ENCODE assay signal across 8 cellular contexts in the genomic region with DNA sequence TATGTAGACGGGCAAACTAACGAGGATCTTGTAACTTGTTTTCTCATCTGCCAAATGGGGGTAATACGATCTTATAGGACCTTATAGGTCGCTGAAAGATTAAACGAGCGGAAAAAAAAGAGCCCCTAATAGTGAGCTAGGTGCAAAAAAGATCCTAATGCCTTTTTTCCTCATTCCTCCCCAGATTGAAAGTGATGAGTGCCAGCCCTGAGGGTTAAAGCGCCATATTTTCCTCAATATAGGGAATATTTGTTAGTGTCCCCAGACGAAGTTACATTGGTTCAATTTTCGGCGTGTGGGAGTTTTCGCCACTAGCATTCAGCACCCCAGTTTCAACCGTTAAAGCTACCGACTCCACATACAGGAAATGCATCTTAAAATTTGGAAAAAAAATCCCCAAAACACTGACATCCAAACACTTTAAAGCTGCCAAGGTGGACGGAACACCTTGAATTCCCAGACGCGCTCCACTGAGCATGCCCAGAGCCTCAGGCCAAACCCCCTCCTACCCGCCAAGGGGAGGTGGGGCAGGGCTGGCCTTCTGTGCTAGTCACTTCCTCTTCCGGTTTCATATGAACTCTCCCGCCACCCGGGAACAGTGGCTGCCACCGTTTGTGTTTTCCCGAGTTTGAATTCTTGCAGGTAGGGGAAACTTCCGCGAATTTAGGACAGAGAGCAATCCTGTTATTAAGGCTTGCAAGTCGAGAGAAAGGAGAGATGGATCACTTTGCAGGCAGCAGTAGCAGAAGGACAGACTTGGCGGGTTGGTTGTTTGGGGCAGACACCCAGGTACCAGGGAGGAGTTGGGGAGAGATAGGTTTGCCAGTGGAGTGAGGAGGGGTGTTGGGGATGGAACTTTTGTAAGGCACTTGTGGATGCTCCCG. TPM values are rescaled to one million over a fixed set of nuclear protein-coding genes. Genes with fewer than 3 reads are reported as not detected.
DNase-seq lines count a peak whose midpoint lies in the region; ATAC-seq lines count a peak whose summit lies in the region.

Gene PRIM2, plus strand, starts transcription at position 571 of the 884 bp plus-strand sequence. CDS start 816 bp downstream, outside the sequence.

- peaks cover 2% of the 10 kb centered on the region for H3K27me3 Mint-ChIP-seq in activated CD4-positive, alpha-beta T cell treated with anti-CD3 and anti-CD28 coated beads, Interleukin-2, amount 10 ng/mL, durations not matched to agents 7 days and 5 days
- peaks cover 6% of the 10 kb centered on the region for H3K27me3 Mint-ChIP-seq in dendritic cell treated with granulocyte-macrophage colony-stimulating factor and Interleukin-4, amounts not matched to agents 40 ng/mL and 50 ng/mL, for 4 days

- ATAC-seq in GM19324 (IDR thresholded peaks at IDR 0.05; ENCODE audit: low FRiP score, unreplicated experiment) (peak; percentile 88), HG03460 (IDR thresholded peaks at IDR 0.05; ENCODE audit: unreplicated experiment) (peak; percentile 87)

- peaks cover 43% of the 10 kb centered on the region for H3K4me1 Mint-ChIP-seq in activated CD4-positive, alpha-beta T cell treated with anti-CD3 and anti-CD28 coated beads, Interleukin-2, amount 10 ng/mL, durations not matched to agents 7 days and 5 days
- H3K4me1 Mint-ChIP-seq in dendritic cell treated with granulocyte-macrophage colony-stimulating factor and Interleukin-4, amounts not matched to agents 40 ng/mL and 50 ng/mL, for 4 days (ENCODE audit: low read depth) = peaks cover 33% of the 10 kb centered on the region

- peak within 1 kb of the TSS; percentile 97 for H3K27ac Mint-ChIP-seq in activated CD4-positive, alpha-beta T cell treated with anti-CD3 and anti-CD28 coated beads, Interleukin-2, amount 10 ng/mL, durations not matched to agents 7 days and 5 days
- H3K27ac Mint-ChIP-seq in dendritic cell treated with granulocyte-macrophage colony-stimulating factor and Interleukin-4, amounts not matched to agents 40 ng/mL and 50 ng/mL, for 4 days = peak within 1 kb of the TSS; percentile 93

- CTCF ChIA-PET in activated CD4-positive, alpha-beta T cell treated with anti-CD3 and anti-CD28 coated beads, Interleukin-2, amount 10 ng/mL, durations not matched to agents 7 days and 5 days (lab: Charles Lee) = interaction anchor here (0.7 to 3.3 kb wide), 8 partner anchors 12 to 425 kb away, joined by 3 to 27 read pairs (median 3); no protein-coding TSS in a partner anchor

- no peaks in the 10 kb centered on the region for H3K9me3 ChIP-seq in BLaER1

- H4K20me1 ChIP-seq in BLaER1 = no peaks in the 10 kb centered on the region

- H3K9ac ChIP-seq in BLaER1 = peak within 1 kb of the TSS; percentile 84

- no peaks in the 10 kb centered on the region for H3K27me3 ChIP-seq in BLaER1

- peaks cover 4% of the 10 kb centered on the region for H3K9me3 Mint-ChIP-seq in activated CD4-positive, alpha-beta T cell treated with anti-CD3 and anti-CD28 coated beads, Interleukin-2, amount 10 ng/mL, durations not matched to agents 7 days and 5 days
- H3K9me3 Mint-ChIP-seq in dendritic cell treated with granulocyte-macrophage colony-stimulating factor and Interleukin-4, amounts not matched to agents 40 ng/mL and 50 ng/mL, for 4 days = peaks cover 8% of the 10 kb centered on the region

- POLR2A ChIA-PET in activated CD4-positive, alpha-beta T cell treated with anti-CD3 and anti-CD28 coated beads, Interleukin-2, amount 10 ng/mL, durations not matched to agents 7 days and 5 days (lab: Charles Lee) = no interaction called here

- H3K36me3 Mint-ChIP-seq in activated CD4-positive, alpha-beta T cell treated with anti-CD3 and anti-CD28 coated beads, Interleukin-2, amount 10 ng/mL, durations not matched to agents 7 days and 5 days (ENCODE audit: low read depth) = peaks cover 39% of the 10 kb centered on the region
- peaks cover 50% of the 10 kb centered on the region for H3K36me3 Mint-ChIP-seq in dendritic cell treated with granulocyte-macrophage colony-stimulating factor and Interleukin-4, amounts not matched to agents 40 ng/mL and 50 ng/mL, for 4 days (ENCODE audit: low read depth)

- peak within 1 kb of the TSS; percentile 70 for H3K27ac ChIP-seq in BLaER1

- H3K4me3 ChIP-seq in BLaER1 = peak within 1 kb of the TSS; percentile 83

- H3K4me3 Mint-ChIP-seq in activated CD4-positive, alpha-beta T cell treated with anti-CD3 and anti-CD28 coated beads, Interleukin-2, amount 10 ng/mL, durations not matched to agents 7 days and 5 days = peak within 1 kb of the TSS; percentile 97
- H3K4me3 Mint-ChIP-seq in dendritic cell treated with granulocyte-macrophage colony-stimulating factor and Interleukin-4, amounts not matched to agents 40 ng/mL and 50 ng/mL, for 4 days = peak within 1 kb of the TSS; percentile 94

- peaks cover 37% of the 10 kb centered on the region for H3K36me3 ChIP-seq in BLaER1

- peaks cover 23% of the 10 kb centered on the region for H3K4me1 ChIP-seq in BLaER1

- H3K4me2 ChIP-seq in BLaER1 = peak within 1 kb of the TSS; percentile 85

- intact Hi-C loops in dendritic cell treated with granulocyte-macrophage colony-stimulating factor and Interleukin-4, amounts not matched to agents 40 ng/mL and 50 ng/mL, for 4 days (cut with micrococcal nuclease) = loop anchor here (1.0 to 10.0 kb wide), 4 partner anchors 95 to 293 kb away; partner anchors contain the start of gene RAB23

- DNase-seq in NCI-H526 (lab: John Stamatoyannopoulos, UW) = peak; percentile 68 to 91
- DNase-seq in activated CD4-positive, alpha-beta T cell treated with anti-CD3 and anti-CD28 coated beads, Interleukin-2, amount 10 ng/mL, durations not matched to agents 7 days and 5 days = peak; percentile 88
- peak; percentile 95 for DNase-seq in left kidney (ENCODE audit: low read depth, low spot score)
- DNase-seq in stimulated activated CD4-positive, alpha-beta T cell treated with anti-CD3 and anti-CD28 coated beads, Interleukin-1b, Interleukin-23, amount 100 ng/mL, for 48 hours = peak; percentile 86

RNA-seq across cellular contexts. Expression of gene PRIM2, which starts in this region (rescaled TPM):
- 10 to 100 TPM; 35.7 to 37.7 TPM for total RNA-seq in activated CD4-positive, alpha-beta T cell treated with anti-CD3 and anti-CD28 coated beads, Interleukin-2, amount 10 ng/mL, durations not matched to agents 7 days and 5 days

Comparison
In these comparisons a context has a peak if more than half of its experiments do, and no peak if none do; other contexts are left out.
1. Peak in every context shown above with its lines: DNase-seq, ATAC-seq, H3K4me3 ChIP-seq and H3K27ac ChIP-seq.